In genomic region chr17:48609754-48610281, GRCh38 we compare ENCODE assay signal across 9 cellular contexts. TPM values are rescaled to one million over a fixed set of nuclear protein-coding genes. Genes with fewer than 3 reads are reported as not detected.
A peak's percentile ranks its signal among the peaks of the same experiment; 100 is the strongest.
DNase-seq lines count a peak whose midpoint lies in the region; ATAC-seq and TF ChIP-seq lines count a peak whose summit lies in the region.
"Had no signal": no experiment of that assay in that cellular context is flagged by ENCODE, and none has a peak within 500 bp of the region (broad histone marks: within the 10 kb centered on the region; RNA-seq: fewer than 3 reads in every experiment).

No MANE protein-coding gene starts in this region.

- H3K4me1 Mint-ChIP-seq in stimulated activated naive CD8-positive, alpha-beta T cell treated with anti-CD3 and anti-CD28 coated beads, Interleukin-15, Interleukin-2, amounts not matched to agents 100 ng/mL and 50 ng/mL, for 24 hours (ENCODE audit: low read depth), result peaks cover 38% of the 10 kb centered on the region
- peaks cover 31% of the 10 kb centered on the region for H3K4me1 Mint-ChIP-seq in activated naive CD8-positive, alpha-beta T cell treated with anti-CD3 and anti-CD28 coated beads for 36 hours

- no peak for ATAC-seq in stimulated activated naive CD8-positive, alpha-beta T cell treated with anti-CD3 and anti-CD28 coated beads, Interleukin-15, Interleukin-2, amounts not matched to agents 100 U/mL and 50 U/mL, for 24 hours
- ATAC-seq in HG03432 (IDR thresholded peaks at IDR 0.05; ENCODE audit: unreplicated experiment), result no peak

- peak overlapping the region; percentile 45 for H3K4me3 ChIP-seq in mesodermal cell (ENCODE audit: extremely low read depth, insufficient read depth, low read length, poor library complexity, severe bottlenecking)
- peak overlapping the region in 1 of 3 donors; percentile 22 for H3K4me3 ChIP-seq in thyroid gland (replicated peaks in 1 of 3)

- no peaks in the 10 kb centered on the region for H3K36me3 Mint-ChIP-seq in stimulated activated naive CD8-positive, alpha-beta T cell treated with anti-CD3 and anti-CD28 coated beads, Interleukin-15, Interleukin-2, amounts not matched to agents 100 ng/mL and 50 ng/mL, for 24 hours (ENCODE audit: low read depth)
- no peaks in the 10 kb centered on the region for H3K36me3 Mint-ChIP-seq in activated naive CD8-positive, alpha-beta T cell treated with anti-CD3 and anti-CD28 coated beads for 36 hours

- H3K4me3 Mint-ChIP-seq in stimulated activated naive CD8-positive, alpha-beta T cell treated with anti-CD3 and anti-CD28 coated beads, Interleukin-15, Interleukin-2, amounts not matched to agents 100 ng/mL and 50 ng/mL, for 24 hours, result peak overlapping the region; percentile 91
- peak overlapping the region; percentile 89 for H3K4me3 Mint-ChIP-seq in activated naive CD8-positive, alpha-beta T cell treated with anti-CD3 and anti-CD28 coated beads for 36 hours

- H3K36me3 ChIP-seq in mesodermal cell (ENCODE audit: control insufficient read depth, insufficient read depth, low read length) (no peaks in the 10 kb centered on the region), thyroid gland (no peaks in the 10 kb centered on the region)

- intact Hi-C loops in thyroid gland (cut with DNase I), result loop anchor here (10.0 kb wide), 1 partner anchor 275 kb away; no protein-coding TSS in a partner anchor

- TF ChIP-seq POLR2A in thyroid gland (IDR thresholded peaks at IDR 0.05), result no peak

- H3K27me3 ChIP-seq in thyroid gland, result peaks cover 74% of the 10 kb centered on the region

- DNase-seq in stimulated activated naive CD8-positive, alpha-beta T cell treated with anti-CD3 and anti-CD28 coated beads, Interleukin-15, Interleukin-2, amounts not matched to agents 100 U/mL and 50 U/mL, for 24 hours, result no peak
- DNase-seq in activated naive CD8-positive, alpha-beta T cell treated with anti-CD3 and anti-CD28 coated beads for 36 hours, result no peak
- DNase-seq in GM19240 (ENCODE audit: insufficient read length, low spot score) (no peak), ecto neural progenitor cell (ENCODE audit: low spot score) (no peak), thyroid gland (no peak)
- DNase-seq: NCI-H526 treated with DMSO at 0.1 percent for 48 hours had no signal

- H3K27ac Mint-ChIP-seq in stimulated activated naive CD8-positive, alpha-beta T cell treated with anti-CD3 and anti-CD28 coated beads, Interleukin-15, Interleukin-2, amounts not matched to agents 100 ng/mL and 50 ng/mL, for 24 hours, result no peak overlapping the region
- no peak overlapping the region for H3K27ac Mint-ChIP-seq in activated naive CD8-positive, alpha-beta T cell treated with anti-CD3 and anti-CD28 coated beads for 36 hours

- H3K27ac ChIP-seq in mesodermal cell (ENCODE audit: low read depth, low read length, severe bottlenecking), result peak overlapping the region; percentile 83
- H3K27ac ChIP-seq in thyroid gland, result no peak overlapping the region

- no peak for TF ChIP-seq CTCF in thyroid gland (IDR thresholded peaks at IDR 0.05)

- H3K4me1 ChIP-seq in mesodermal cell (ENCODE audit: control insufficient read depth, insufficient read depth, low read length, poor library complexity, severe bottlenecking) (peaks cover 18% of the 10 kb centered on the region), thyroid gland (peaks cover 13 to 41% of the 10 kb centered on the region in 2 donors)

- peaks cover 73% of the 10 kb centered on the region for H3K27me3 Mint-ChIP-seq in stimulated activated naive CD8-positive, alpha-beta T cell treated with anti-CD3 and anti-CD28 coated beads, Interleukin-15, Interleukin-2, amounts not matched to agents 100 ng/mL and 50 ng/mL, for 24 hours
- peaks cover 91% of the 10 kb centered on the region for H3K27me3 Mint-ChIP-seq in activated naive CD8-positive, alpha-beta T cell treated with anti-CD3 and anti-CD28 coated beads for 36 hours

- no peaks in the 10 kb centered on the region for H3K9me3 Mint-ChIP-seq in stimulated activated naive CD8-positive, alpha-beta T cell treated with anti-CD3 and anti-CD28 coated beads, Interleukin-15, Interleukin-2, amounts not matched to agents 100 ng/mL and 50 ng/mL, for 24 hours
- no peaks in the 10 kb centered on the region for H3K9me3 Mint-ChIP-seq in activated naive CD8-positive, alpha-beta T cell treated with anti-CD3 and anti-CD28 coated beads for 36 hours

- 0% methylated on average over 11 of the region's 15 CpGs; no CpG with 5 or more reads in 1 of the 2 experiments for WGBS in mesodermal cell (ENCODE audit: insufficient coverage in 2 of 2), 2 experiments
- 6 to 10% methylated on average over 13 to 15 of the region's 15 CpGs for WGBS in thyroid gland, 2 donors

- H3K9me3 ChIP-seq in mesodermal cell (ENCODE audit: control insufficient read depth, low read length) (no peaks in the 10 kb centered on the region), thyroid gland (no peaks in the 10 kb centered on the region)

RNA-seq across cellular contexts. Expression of gene HOXB7, which starts 1.0 kb away (rescaled TPM):
- 1 to 10 TPM in 1 of 2 experiments, under 1 TPM in 1; 0.62 to 1.4 TPM for total RNA-seq in activated naive CD8-positive, alpha-beta T cell treated with anti-CD3 and anti-CD28 coated beads for 36 hours
- 10.4 TPM for polyA plus RNA-seq in mesodermal cell (2013, experiment 1 of 2)
- polyA plus RNA-seq in mesodermal cell (2013, experiment 2 of 2), result 19.8 TPM
- 1 to 10 TPM in 3 of 4 donors, not detected in 1; 1.0 to 2.8 (median 1.3) TPM for total RNA-seq in thyroid gland

RNA-seq across cellular contexts. Expression of gene HOXB6, which starts 5.0 kb away (rescaled TPM):
- not detected for total RNA-seq in activated naive CD8-positive, alpha-beta T cell treated with anti-CD3 and anti-CD28 coated beads for 36 hours
- 38.9 TPM for polyA plus RNA-seq in mesodermal cell (2013, experiment 1 of 2)
- 49.8 TPM for polyA plus RNA-seq in mesodermal cell (2013, experiment 2 of 2)
- 1 to 10 TPM in 2 of 4 donors, under 1 TPM in 2; 0.54 to 4.2 (median 1.3) TPM for total RNA-seq in thyroid gland

RNA-seq across cellular contexts. Expression of gene HOXB8, which starts 5.3 kb away (rescaled TPM):
- not detected for total RNA-seq in activated naive CD8-positive, alpha-beta T cell treated with anti-CD3 and anti-CD28 coated beads for 36 hours
- polyA plus RNA-seq in mesodermal cell (2013, experiment 1 of 2), result 30.0 TPM
- polyA plus RNA-seq in mesodermal cell (2013, experiment 2 of 2), result 41.5 TPM
- 1 to 10 TPM in 1 of 4 donors, not detected in 3; 1.4 TPM for total RNA-seq in thyroid gland

RNA-seq across cellular contexts. Expression of gene HOXB5, which starts 16.2 kb away (rescaled TPM):
- total RNA-seq in activated naive CD8-positive, alpha-beta T cell treated with anti-CD3 and anti-CD28 coated beads for 36 hours, result not detected
- polyA plus RNA-seq in mesodermal cell (2013, experiment 1 of 2), result 13.7 TPM
- 15.0 TPM for polyA plus RNA-seq in mesodermal cell (2013, experiment 2 of 2)
- total RNA-seq in thyroid gland, result 1 to 10 TPM in 1 of 4 donors, under 1 TPM in 2, not detected in 1; 0.11 to 1.6 (median 0.49) TPM

RNA-seq across cellular contexts. Expression of gene HOXB9, which starts 16.3 kb away (rescaled TPM):
- total RNA-seq in activated naive CD8-positive, alpha-beta T cell treated with anti-CD3 and anti-CD28 coated beads for 36 hours, result 1 to 10 TPM; 3.4 to 4.0 TPM
- polyA plus RNA-seq in mesodermal cell (2013, experiment 1 of 2), result 35.5 TPM
- polyA plus RNA-seq in mesodermal cell (2013, experiment 2 of 2), result 31.8 TPM
- not detected for total RNA-seq in thyroid gland
